In the genomic region with DNA sequence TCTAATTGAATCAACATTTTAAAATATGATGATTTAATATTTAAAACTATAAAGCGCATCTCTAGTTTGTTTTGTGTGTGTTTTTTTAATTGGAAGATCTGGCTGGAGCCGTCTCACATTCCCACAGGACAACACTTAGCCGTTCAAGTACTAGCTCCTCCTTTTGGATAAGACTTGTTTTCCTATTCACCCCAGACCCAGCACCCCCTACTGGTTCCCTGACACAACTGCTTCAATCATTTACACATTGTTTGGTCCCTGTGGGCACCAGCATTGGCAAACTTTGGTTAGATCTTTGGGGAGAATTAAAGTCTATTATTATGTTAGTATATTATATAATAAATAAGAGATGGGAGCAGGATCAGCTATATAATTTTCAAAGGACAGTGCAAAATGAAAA, we compare ENCODE assay signal across 11 cellular contexts. TPM values are rescaled to one million over a fixed set of nuclear protein-coding genes. Genes with fewer than 3 reads are reported as not detected.
DNase-seq lines count a peak whose midpoint lies in the region; ATAC-seq and TF ChIP-seq lines count a peak whose summit lies in the region.
"Had no signal": no experiment of that assay in that cellular context is flagged by ENCODE, and none has a peak within 500 bp of the region (broad histone marks: within the 10 kb centered on the region; RNA-seq: fewer than 3 reads in every experiment).

No MANE protein-coding gene starts in this region.

- peak; percentile 70 to 78 for TF ChIP-seq CTCF in GM23338 (conservative IDR thresholded peaks at IDR 0.05; ENCODE audit: low read depth in 2 of 2)
- peak; percentile 51 for TF ChIP-seq CTCF in foreskin keratinocyte (conservative IDR thresholded peaks at IDR 0.05)

- no peak overlapping the region for H2AFZ ChIP-seq in GM23338

- H3K4me3 Mint-ChIP-seq in GM23338: no peak overlapping the region
- no peak overlapping the region for H3K4me3 Mint-ChIP-seq in stimulated activated naive CD8-positive, alpha-beta T cell treated with anti-CD3 and anti-CD28 coated beads, Interleukin-15, amount 100 ng/mL, for 72 hours

- H3K27me3 ChIP-seq in GM23338 (ENCODE audit: insufficient read depth) (no peaks in the 10 kb centered on the region), foreskin keratinocyte (no peaks in the 10 kb centered on the region)
- H3K27me3 ChIP-seq: body of pancreas, neutrophil had no signal

- no peaks in the 10 kb centered on the region for H4K20me1 ChIP-seq in GM23338 (replicated peaks; ENCODE audit: insufficient read depth)

- no peaks in the 10 kb centered on the region for H3K79me2 ChIP-seq in GM23338 (replicated peaks; ENCODE audit: insufficient read depth)

- peaks cover 2% of the 10 kb centered on the region for H3K27me3 Mint-ChIP-seq in GM23338 (ENCODE audit: insufficient read depth, low read depth, poor library complexity)
- no peaks in the 10 kb centered on the region for H3K27me3 Mint-ChIP-seq in stimulated activated naive CD8-positive, alpha-beta T cell treated with anti-CD3 and anti-CD28 coated beads, Interleukin-15, amount 100 ng/mL, for 72 hours

- ATAC-seq in GM23338 (peak; percentile 88), foreskin keratinocyte (peak; percentile 66)
- no peak for ATAC-seq in stimulated activated naive CD8-positive, alpha-beta T cell treated with anti-CD3 and anti-CD28 coated beads, Interleukin-15, amount 100 ng/mL, for 72 hours
- ATAC-seq: body of pancreas had no signal

- 0 out of 2 replicates have a peak, but pooled peaks cover 3% of the 10 kb centered on the region for H3K36me3 ChIP-seq in GM23338 (ENCODE audit: insufficient read depth)
- H3K36me3 ChIP-seq: thoracic aorta had no signal

- DNase-seq in CMK (ENCODE audit: low read depth) (peak; percentile 18), GM23338 (ENCODE audit: low spot score) (peak; percentile 86), NCI-H69 (lab: John Stamatoyannopoulos, UW) (peak; percentile 33), foreskin keratinocyte (peak in 1 of 2 donors; percentile 3), NCI-H1105 (lab: John Stamatoyannopoulos, UW) (no peak), GOT3 (lab: John Stamatoyannopoulos, UW) (no peak)
- no peak for DNase-seq in activated CD8-positive, alpha-beta memory T cell treated with anti-CD3 and anti-CD28 coated beads, Interleukin-2, amount 50 U/mL, for 48 hours
- DNase-seq in stimulated activated naive CD8-positive, alpha-beta T cell treated with anti-CD3 and anti-CD28 coated beads, Interleukin-15, amount 100 ng/mL, for 72 hours: no peak

- H3K9me3 Mint-ChIP-seq in GM23338: no peaks in the 10 kb centered on the region
- H3K9me3 Mint-ChIP-seq in stimulated activated naive CD8-positive, alpha-beta T cell treated with anti-CD3 and anti-CD28 coated beads, Interleukin-15, amount 100 ng/mL, for 72 hours: no peaks in the 10 kb centered on the region

- H3K4me3 ChIP-seq in GM23338: no peak overlapping the region
- H3K4me3 ChIP-seq: body of pancreas, thoracic aorta had no signal

- H3K4me2 ChIP-seq in GM23338: no peak overlapping the region

- H3K4me1 Mint-ChIP-seq in GM23338: no peaks in the 10 kb centered on the region
- peaks cover 12% of the 10 kb centered on the region for H3K4me1 Mint-ChIP-seq in stimulated activated naive CD8-positive, alpha-beta T cell treated with anti-CD3 and anti-CD28 coated beads, Interleukin-15, amount 100 ng/mL, for 72 hours

- H3K36me3 Mint-ChIP-seq in GM23338 (ENCODE audit: low read depth): no peaks in the 10 kb centered on the region; the same call in 2 of the 3 replicates

- H3F3A ChIP-seq in GM23338 (replicated peaks; ENCODE audit: low read depth): no peaks in the 10 kb centered on the region

- H3K4me1 ChIP-seq in GM23338 (ENCODE audit: insufficient read depth) (no peaks in the 10 kb centered on the region), foreskin keratinocyte (no peaks in the 10 kb centered on the region)
- H3K4me1 ChIP-seq: body of pancreas had no signal

- H3K27ac Mint-ChIP-seq in GM23338: no peak overlapping the region
- no peak overlapping the region for H3K27ac Mint-ChIP-seq in stimulated activated naive CD8-positive, alpha-beta T cell treated with anti-CD3 and anti-CD28 coated beads, Interleukin-15, amount 100 ng/mL, for 72 hours

- no peaks in the 10 kb centered on the region for H3K9me2 ChIP-seq in GM23338 (ENCODE audit: insufficient read depth)

- H3K27ac ChIP-seq in GM23338 (ENCODE audit: low read depth) (no peak overlapping the region), foreskin keratinocyte (no peak overlapping the region)
- H3K27ac ChIP-seq: body of pancreas, neutrophil, thoracic aorta had no signal

TF ChIP-seq in GM23338, 12 proteins besides CTCF, POLR2A, EP300 and RAD21 (continues in another document):
- no peak for TF ChIP-seq NANOG (IDR thresholded peaks at IDR 0.05; ENCODE audit: borderline replicate concordance)
- no peak for TF ChIP-seq CREB1 (CRISPR knock-in tag; IDR thresholded peaks at IDR 0.05; ENCODE audit: low read depth)
- TF ChIP-seq, protein P1, sequence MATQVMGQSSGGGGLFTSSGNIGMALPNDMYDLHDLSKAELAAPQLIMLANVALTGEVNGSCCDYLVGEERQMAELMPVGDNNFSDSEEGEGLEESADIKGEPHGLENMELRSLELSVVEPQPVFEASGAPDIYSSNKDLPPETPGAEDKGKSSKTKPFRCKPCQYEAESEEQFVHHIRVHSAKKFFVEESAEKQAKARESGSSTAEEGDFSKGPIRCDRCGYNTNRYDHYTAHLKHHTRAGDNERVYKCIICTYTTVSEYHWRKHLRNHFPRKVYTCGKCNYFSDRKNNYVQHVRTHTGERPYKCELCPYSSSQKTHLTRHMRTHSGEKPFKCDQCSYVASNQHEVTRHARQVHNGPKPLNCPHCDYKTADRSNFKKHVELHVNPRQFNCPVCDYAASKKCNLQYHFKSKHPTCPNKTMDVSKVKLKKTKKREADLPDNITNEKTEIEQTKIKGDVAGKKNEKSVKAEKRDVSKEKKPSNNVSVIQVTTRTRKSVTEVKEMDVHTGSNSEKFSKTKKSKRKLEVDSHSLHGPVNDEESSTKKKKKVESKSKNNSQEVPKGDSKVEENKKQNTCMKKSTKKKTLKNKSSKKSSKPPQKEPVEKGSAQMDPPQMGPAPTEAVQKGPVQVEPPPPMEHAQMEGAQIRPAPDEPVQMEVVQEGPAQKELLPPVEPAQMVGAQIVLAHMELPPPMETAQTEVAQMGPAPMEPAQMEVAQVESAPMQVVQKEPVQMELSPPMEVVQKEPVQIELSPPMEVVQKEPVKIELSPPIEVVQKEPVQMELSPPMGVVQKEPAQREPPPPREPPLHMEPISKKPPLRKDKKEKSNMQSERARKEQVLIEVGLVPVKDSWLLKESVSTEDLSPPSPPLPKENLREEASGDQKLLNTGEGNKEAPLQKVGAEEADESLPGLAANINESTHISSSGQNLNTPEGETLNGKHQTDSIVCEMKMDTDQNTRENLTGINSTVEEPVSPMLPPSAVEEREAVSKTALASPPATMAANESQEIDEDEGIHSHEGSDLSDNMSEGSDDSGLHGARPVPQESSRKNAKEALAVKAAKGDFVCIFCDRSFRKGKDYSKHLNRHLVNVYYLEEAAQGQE (IDR thresholded peaks at IDR 0.05; ENCODE audit: unreplicated experiment): no peak
- no peak for TF ChIP-seq POLR2AphosphoS5 (IDR thresholded peaks at IDR 0.05; ENCODE audit: low read depth)

RNA-seq across cellular contexts. Expression of gene TYW3, which starts 34.5 kb away (rescaled TPM):
- total RNA-seq in GM23338 (2014; rRNA removed; shearing (Covaris generic)): 28.3 and 29.6 TPM in 2 replicates
- polyA plus RNA-seq in GM23338 (2016; fragmentation: Nextera tagmentation; extraction: Ambion mirVana) (66.8 and 69.7 TPM in 2 replicates), foreskin keratinocyte (19.7 and 21.5 TPM in 2 replicates)
- total RNA-seq in foreskin keratinocyte: 18.1 and 21.8 TPM in 2 replicates

RNA-seq across cellular contexts. Expression of gene CRYZ, which starts 34.6 kb away (rescaled TPM):
- total RNA-seq in GM23338 (2014; rRNA removed; shearing (Covaris generic)): 45.7 and 57.2 TPM in 2 replicates
- polyA plus RNA-seq in GM23338 (2016; fragmentation: Nextera tagmentation; extraction: Ambion mirVana): 52.9 and 57.8 TPM in 2 replicates
- 33.9 and 62.5 TPM in 2 replicates for total RNA-seq in foreskin keratinocyte
- polyA plus RNA-seq in foreskin keratinocyte: 25.1 and 40.1 TPM in 2 replicates

Comparison
In these comparisons a context has a peak if more than half of its experiments do, and no peak if none do; other contexts are left out.
1. DNase-seq: peak in CMK (single experiment), GM23338 (single experiment) and NCI-H69 (single experiment); none in activated CD8-positive, alpha-beta memory T cell treated with anti-CD3 and anti-CD28 coated beads, Interleukin-2, amount 50 U/mL, for 48 hours (single experiment), NCI-H1105 (single experiment), GOT3 (single experiment) and stimulated activated naive CD8-positive, alpha-beta T cell treated with anti-CD3 and anti-CD28 coated beads, Interleukin-15, amount 100 ng/mL, for 72 hours (0 of 2).